ENCODE assay signal across 1 cellular context in genomic region chr1:2095981-2096736, GRCh38.
TF ChIP-seq lines count a peak whose summit lies in the region.

No MANE protein-coding gene starts in this region.

TF ChIP-seq in K562, 482 proteins besides CTCF, POLR2A, EP300 and RAD21:
- peak; percentile 63 for TF ChIP-seq PCBP1 (IDR thresholded peaks at IDR 0.05; ENCODE audit: low read depth, low read length, poor library complexity, severe bottlenecking)
- TF ChIP-seq DMBX1 (CRISPR knock-in tag; IDR thresholded peaks at IDR 0.05; ENCODE audit: borderline replicate concordance): no peak
TF ChIP-seq in K562: peak in this region for 1.
